Comparison of ENCODE assay signal across 11 cellular contexts in genomic region chr5:127011961-127012644, GRCh38. TPM values are rescaled to one million over a fixed set of nuclear protein-coding genes. Genes with fewer than 3 reads are reported as not detected.
DNase-seq lines count a peak whose midpoint lies in the region; ATAC-seq and TF ChIP-seq lines count a peak whose summit lies in the region.
"Had no signal": no experiment of that assay in that cellular context is flagged by ENCODE, and none has a peak within 500 bp of the region (broad histone marks: within the 10 kb centered on the region; RNA-seq: fewer than 3 reads in every experiment).

No MANE protein-coding gene starts in this region.

- H3K4me3 Mint-ChIP-seq in CD4-positive, alpha-beta T cell: no peak overlapping the region
- H3K4me3 Mint-ChIP-seq: activated naive CD4-positive, alpha-beta T cell treated with anti-CD3 and anti-CD28 coated beads, Interleukin-2, amount 10 ng/mL, durations not matched to agents 7 days and 5 days had no signal

- H3K4me3 ChIP-seq in cardiac fibroblast (replicated peaks in 1 of 2; ENCODE audit: low read depth in 2 of 2, low read length in 2 of 2) (no peak overlapping the region), ascending aorta (no peak overlapping the region)

- intact Hi-C loops in ascending aorta (cut with DNase I): no loop called here
- intact Hi-C loops in CD4-positive, alpha-beta T cell (cut with DNase I, micrococcal nuclease): no loop called here

- no peaks in the 10 kb centered on the region for H3K36me3 ChIP-seq in ascending aorta
- H3K36me3 ChIP-seq: neutrophil had no signal

- ATAC-seq in GM18498 (IDR thresholded peaks at IDR 0.05; ENCODE audit: unreplicated experiment) (peak; percentile 73), GM21381 (IDR thresholded peaks at IDR 0.05; ENCODE audit: unreplicated experiment) (peak; percentile 78), HG03139 (IDR thresholded peaks at IDR 0.05; ENCODE audit: unreplicated experiment) (peak; percentile 80), left lobe of liver (no peak)
- no peak for ATAC-seq in CD4-positive, alpha-beta T cell (ENCODE audit: poor library complexity)
- ATAC-seq: Panc1 had no signal

- POLR2A ChIA-PET in CD4-positive, alpha-beta T cell (lab: Charles Lee): interaction anchor here (0.6 to 0.9 kb wide), 2 partner anchors 8 to 11 kb away, joined by 3 read pairs; no protein-coding TSS in a partner anchor

- CTCF ChIA-PET in CD4-positive, alpha-beta T cell (lab: Charles Lee): no interaction called here

- TF ChIP-seq CTCF in cardiac fibroblast (IDR thresholded peaks at IDR 0.05; ENCODE audit: low read depth, low read length) (no peak), ascending aorta (IDR thresholded peaks at IDR 0.05) (no peak)
- no peak for TF ChIP-seq CTCF in CD4-positive, alpha-beta T cell (IDR thresholded peaks at IDR 0.05)

- H3K27me3 ChIP-seq in ascending aorta: no peaks in the 10 kb centered on the region
- no peaks in the 10 kb centered on the region for H3K27me3 ChIP-seq in CD4-positive, alpha-beta T cell (ENCODE audit: control insufficient read depth, insufficient read depth, low read length)
- H3K27me3 ChIP-seq: neutrophil had no signal

- no peak overlapping the region for H3K27ac ChIP-seq in ascending aorta
- H3K27ac ChIP-seq in CD4-positive, alpha-beta T cell (ENCODE audit: low read depth, low read length): no peak overlapping the region
- H3K27ac ChIP-seq: neutrophil had no signal

- H3K4me1 Mint-ChIP-seq in CD4-positive, alpha-beta T cell (ENCODE audit: low read depth): peaks cover 32% of the 10 kb centered on the region

- DNase-seq in cardiac fibroblast (ENCODE audit: low read depth in 2 of 2) (peak; percentile 29 to 35), ascending aorta (ENCODE audit: low spot score in 2 of 2) (no peak), putamen (ENCODE audit: low spot score) (no peak), left lobe of liver (ENCODE audit: low spot score) (no peak)
- no peak for DNase-seq in CD4-positive, alpha-beta T cell
- DNase-seq: activated naive CD4-positive, alpha-beta T cell treated with anti-CD3 and anti-CD28 coated beads, Interleukin-2, amount 10 ng/mL, durations not matched to agents 7 days and 5 days had no signal

- H3K9me3 Mint-ChIP-seq in CD4-positive, alpha-beta T cell: no peaks in the 10 kb centered on the region

- no peak overlapping the region for H3K27ac Mint-ChIP-seq in CD4-positive, alpha-beta T cell
- H3K27ac Mint-ChIP-seq: activated naive CD4-positive, alpha-beta T cell treated with anti-CD3 and anti-CD28 coated beads, Interleukin-2, amount 10 ng/mL, durations not matched to agents 7 days and 5 days had no signal

- H3K9me3 ChIP-seq in ascending aorta: no peaks in the 10 kb centered on the region
- no peaks in the 10 kb centered on the region for H3K9me3 ChIP-seq in CD4-positive, alpha-beta T cell (ENCODE audit: control insufficient read depth, low read length)
- H3K9me3 ChIP-seq: neutrophil had no signal

- no peaks in the 10 kb centered on the region for H3K27me3 Mint-ChIP-seq in CD4-positive, alpha-beta T cell
- H3K27me3 Mint-ChIP-seq: activated naive CD4-positive, alpha-beta T cell treated with anti-CD3 and anti-CD28 coated beads, Interleukin-2, amount 10 ng/mL, durations not matched to agents 7 days and 5 days had no signal

- no peaks in the 10 kb centered on the region for H3K4me1 ChIP-seq in ascending aorta

- no peaks in the 10 kb centered on the region for H3K36me3 Mint-ChIP-seq in CD4-positive, alpha-beta T cell (ENCODE audit: low read depth)

RNA-seq across cellular contexts. Expression of gene MARCHF3, which starts 18.3 kb away (rescaled TPM):
- total RNA-seq in ascending aorta (22.6 TPM), left lobe of liver (0.88 TPM)
- total RNA-seq in CD4-positive, alpha-beta T cell: 1 to 10 TPM; 5.2 to 6.2 TPM

Comparison
In these comparisons a context has a peak if more than half of its experiments do, and no peak if none do; other contexts are left out.
1. ATAC-seq: peak in GM18498 (single experiment), GM21381 (single experiment) and HG03139 (single experiment); none in CD4-positive, alpha-beta T cell (single experiment) and left lobe of liver (single experiment).
2. DNase-seq: peak in cardiac fibroblast (2 of 2); none in ascending aorta (0 of 2), CD4-positive, alpha-beta T cell (0 of 10), putamen (single experiment) and left lobe of liver (single experiment).